ENCODE assay signal across 9 cellular contexts in the genomic region with DNA sequence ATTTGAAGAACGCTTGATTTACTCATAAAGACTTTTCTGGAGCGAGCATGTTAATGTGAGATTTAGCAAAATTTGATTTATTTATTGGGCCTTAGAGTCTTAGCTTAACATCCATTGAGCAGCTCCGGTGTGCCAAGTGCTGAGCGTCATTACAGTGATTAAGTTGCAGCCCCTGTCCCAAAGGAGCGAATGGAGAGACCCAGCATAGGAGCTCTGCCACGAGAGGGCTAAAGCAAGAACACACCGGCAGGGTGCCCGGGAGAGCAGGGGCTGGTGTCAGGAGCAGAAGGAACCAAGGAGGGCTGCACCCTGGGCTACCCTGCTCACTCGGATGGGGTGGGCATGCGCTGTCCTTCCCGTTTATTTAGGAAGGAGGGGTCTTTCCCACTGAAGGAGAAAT. TPM values are rescaled to one million over a fixed set of nuclear protein-coding genes. Genes with fewer than 3 reads are reported as not detected.
A peak's percentile ranks its signal among the peaks of the same experiment; 100 is the strongest.
DNase-seq lines count a peak whose midpoint lies in the region; ATAC-seq and TF ChIP-seq lines count a peak whose summit lies in the region.
"Had no signal": no experiment of that assay in that cellular context is flagged by ENCODE, and none has a peak within 500 bp of the region (broad histone marks: within the 10 kb centered on the region; RNA-seq: fewer than 3 reads in every experiment).

No MANE protein-coding gene starts in this region.

- no peaks in the 10 kb centered on the region for H3K36me3 ChIP-seq in right atrium auricular region

- H3K4me3 Mint-ChIP-seq in activated CD4-positive, alpha-beta T cell treated with anti-CD3 and anti-CD28 coated beads for 36 hours = peak overlapping the region; percentile 97
- peak overlapping the region; percentile 35; the same call in 1 of the 2 replicates for H3K4me3 Mint-ChIP-seq in WTC11
- peak overlapping the region; percentile 73 for H3K4me3 Mint-ChIP-seq in stimulated activated effector memory CD8-positive, alpha-beta T cell treated with anti-CD3 and anti-CD28 coated beads, Interleukin-12 subunit alpha, Interleukin-12 subunit beta, amount 100 ng/mL, for 72 hours

- ATAC-seq in activated CD4-positive, alpha-beta T cell treated with anti-CD3 and anti-CD28 coated beads for 36 hours = no peak
- ATAC-seq in WTC11 = peak; percentile 8
- ATAC-seq in stimulated activated effector memory CD8-positive, alpha-beta T cell treated with anti-CD3 and anti-CD28 coated beads, Interleukin-12 subunit alpha, Interleukin-12 subunit beta, amount 100 ng/mL, for 72 hours = no peak
- ATAC-seq in GM18861 (IDR thresholded peaks at IDR 0.05; ENCODE audit: unreplicated experiment) = no peak

- TF ChIP-seq CTCF in WTC11 (IDR thresholded peaks at IDR 0.05) (no peak), right atrium auricular region (IDR thresholded peaks at IDR 0.05) (no peak)

- peaks cover 46% of the 10 kb centered on the region for H3K36me3 Mint-ChIP-seq in activated CD4-positive, alpha-beta T cell treated with anti-CD3 and anti-CD28 coated beads for 36 hours (ENCODE audit: low read depth)
- H3K36me3 Mint-ChIP-seq in WTC11 = 0 out of 2 replicates have a peak, but pooled peaks cover 4% of the 10 kb centered on the region
- peaks cover 64% of the 10 kb centered on the region for H3K36me3 Mint-ChIP-seq in stimulated activated effector memory CD8-positive, alpha-beta T cell treated with anti-CD3 and anti-CD28 coated beads, Interleukin-12 subunit alpha, Interleukin-12 subunit beta, amount 100 ng/mL, for 72 hours

- POLR2A ChIA-PET in activated CD4-positive, alpha-beta T cell treated with anti-CD3 and anti-CD28 coated beads for 36 hours (lab: Charles Lee) = interaction anchor here (1.0 to 8.3 kb wide), 3 partner anchors 10 to 34 kb away, joined by 4 to 182 read pairs (median 11); no protein-coding TSS in a partner anchor
- POLR2A ChIA-PET in WTC11 (lab: Charles Lee) = no interaction called here

- CTCF ChIA-PET in activated CD4-positive, alpha-beta T cell treated with anti-CD3 and anti-CD28 coated beads for 36 hours (lab: Charles Lee) = interaction anchor here (0.7 to 7.8 kb wide), 6 partner anchors 13 to 105 kb away, joined by 3 to 64 read pairs (median 4); no protein-coding TSS in a partner anchor
- CTCF ChIA-PET in WTC11 (lab: Charles Lee) = no interaction called here

- H3K27me3 Mint-ChIP-seq in activated CD4-positive, alpha-beta T cell treated with anti-CD3 and anti-CD28 coated beads for 36 hours = no peaks in the 10 kb centered on the region
- H3K27me3 Mint-ChIP-seq in WTC11 (ENCODE audit: low read depth) = no peaks in the 10 kb centered on the region

- no peaks in the 10 kb centered on the region for H3K27me3 ChIP-seq in right atrium auricular region

- peak overlapping the region; percentile 93 for H3K27ac Mint-ChIP-seq in activated CD4-positive, alpha-beta T cell treated with anti-CD3 and anti-CD28 coated beads for 36 hours
- H3K27ac Mint-ChIP-seq in WTC11 = peak overlapping the region; percentile 81
- peak overlapping the region; percentile 99 for H3K27ac Mint-ChIP-seq in stimulated activated effector memory CD8-positive, alpha-beta T cell treated with anti-CD3 and anti-CD28 coated beads, Interleukin-12 subunit alpha, Interleukin-12 subunit beta, amount 100 ng/mL, for 72 hours

- DNase-seq in activated CD4-positive, alpha-beta T cell treated with anti-CD3 and anti-CD28 coated beads for 36 hours = peak; percentile 39
- DNase-seq in activated CD4-positive, alpha-beta T cell treated with anti-CD3 and anti-CD28 coated beads, Interleukin-2, amount 50 U/mL, for 4 hours = no peak
- DNase-seq in WTC11 (ENCODE audit: low spot score) (no peak), right atrium auricular region (ENCODE audit: low spot score) (no peak), NCI-H128 (lab: John Stamatoyannopoulos, UW; ENCODE audit: unreplicated experiment) (no peak), DMS 273 (lab: John Stamatoyannopoulos, UW; ENCODE audit: unreplicated experiment) (no peak)
- DNase-seq in stimulated activated effector memory CD8-positive, alpha-beta T cell treated with anti-CD3 and anti-CD28 coated beads, Interleukin-12 subunit alpha, Interleukin-12 subunit beta, amount 100 ng/mL, for 72 hours (ENCODE audit: low spot score in 2 of 2) = no peak
- DNase-seq: SHP77 treated with DMSO at 0.1 percent for 48 hours had no signal

- peak overlapping the region; percentile 67 to 75 for H3K27ac ChIP-seq in right atrium auricular region

- no peaks in the 10 kb centered on the region for H3K9me3 ChIP-seq in right atrium auricular region

- peaks cover 68% of the 10 kb centered on the region for H3K4me1 Mint-ChIP-seq in activated CD4-positive, alpha-beta T cell treated with anti-CD3 and anti-CD28 coated beads for 36 hours
- H3K4me1 Mint-ChIP-seq in WTC11 = peaks cover 33% of the 10 kb centered on the region
- H3K4me1 Mint-ChIP-seq in stimulated activated effector memory CD8-positive, alpha-beta T cell treated with anti-CD3 and anti-CD28 coated beads, Interleukin-12 subunit alpha, Interleukin-12 subunit beta, amount 100 ng/mL, for 72 hours = peaks cover 64% of the 10 kb centered on the region

- peaks cover 0 to 53% of the 10 kb centered on the region in 2 donors for H3K4me1 ChIP-seq in right atrium auricular region

- no peaks in the 10 kb centered on the region for H3K9me3 Mint-ChIP-seq in activated CD4-positive, alpha-beta T cell treated with anti-CD3 and anti-CD28 coated beads for 36 hours (ENCODE audit: low read depth)
- H3K9me3 Mint-ChIP-seq in WTC11 = no peaks in the 10 kb centered on the region
- H3K9me3 Mint-ChIP-seq in stimulated activated effector memory CD8-positive, alpha-beta T cell treated with anti-CD3 and anti-CD28 coated beads, Interleukin-12 subunit alpha, Interleukin-12 subunit beta, amount 100 ng/mL, for 72 hours = no peaks in the 10 kb centered on the region

- H3K4me3 ChIP-seq in right atrium auricular region = no peak overlapping the region

- intact Hi-C loops in activated CD4-positive, alpha-beta T cell treated with anti-CD3 and anti-CD28 coated beads for 36 hours (cut with DNase I, micrococcal nuclease) = loop anchor here (5.0 kb wide), 2 partner anchors 135 to 995 kb away; no protein-coding TSS in a partner anchor

TF ChIP-seq in WTC11, 78 proteins besides CTCF, POLR2A, EP300 and RAD21:
- TF ChIP-seq, protein P1, sequence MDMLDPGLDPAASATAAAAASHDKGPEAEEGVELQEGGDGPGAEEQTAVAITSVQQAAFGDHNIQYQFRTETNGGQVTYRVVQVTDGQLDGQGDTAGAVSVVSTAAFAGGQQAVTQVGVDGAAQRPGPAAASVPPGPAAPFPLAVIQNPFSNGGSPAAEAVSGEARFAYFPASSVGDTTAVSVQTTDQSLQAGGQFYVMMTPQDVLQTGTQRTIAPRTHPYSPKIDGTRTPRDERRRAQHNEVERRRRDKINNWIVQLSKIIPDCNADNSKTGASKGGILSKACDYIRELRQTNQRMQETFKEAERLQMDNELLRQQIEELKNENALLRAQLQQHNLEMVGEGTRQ (CRISPR knock-in tag; IDR thresholded peaks at IDR 0.05) = no peak
- no peak for TF ChIP-seq SP1 (CRISPR knock-in tag; conservative IDR thresholded peaks at IDR 0.05)
- TF ChIP-seq, protein P2, sequence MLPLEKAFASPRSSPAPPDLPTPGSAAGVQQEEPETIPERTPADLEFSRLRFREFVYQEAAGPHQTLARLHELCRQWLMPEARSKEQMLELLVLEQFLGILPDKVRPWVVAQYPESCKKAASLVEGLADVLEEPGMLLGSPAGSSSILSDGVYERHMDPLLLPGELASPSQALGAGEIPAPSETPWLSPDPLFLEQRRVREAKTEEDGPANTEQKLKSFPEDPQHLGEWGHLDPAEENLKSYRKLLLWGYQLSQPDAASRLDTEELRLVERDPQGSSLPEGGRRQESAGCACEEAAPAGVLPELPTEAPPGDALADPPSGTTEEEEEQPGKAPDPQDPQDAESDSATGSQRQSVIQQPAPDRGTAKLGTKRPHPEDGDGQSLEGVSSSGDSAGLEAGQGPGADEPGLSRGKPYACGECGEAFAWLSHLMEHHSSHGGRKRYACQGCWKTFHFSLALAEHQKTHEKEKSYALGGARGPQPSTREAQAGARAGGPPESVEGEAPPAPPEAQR (CRISPR knock-in tag; IDR thresholded peaks at IDR 0.05) = no peak

RNA-seq across cellular contexts. Expression of a gene that starts 50.6 kb away (rescaled TPM):
- 100 to 1,000 TPM; 232 to 281 TPM for total RNA-seq in activated CD4-positive, alpha-beta T cell treated with anti-CD3 and anti-CD28 coated beads for 36 hours
- total RNA-seq in WTC11 (2021) (89.9 to 105 TPM (median 99.9 TPM) in 3 replicates), right atrium auricular region (10 to 100 TPM; 82.2 to 82.9 TPM)

Comparison
In these comparisons a context has a peak if more than half of its experiments do, and no peak if none do; other contexts are left out.
1. H3K4me3 Mint-ChIP-seq: peak in every context shown above with its lines; median percentile 97 in activated CD4-positive, alpha-beta T cell treated with anti-CD3 and anti-CD28 coated beads for 36 hours; 73 in stimulated activated effector memory CD8-positive, alpha-beta T cell treated with anti-CD3 and anti-CD28 coated beads, Interleukin-12 subunit alpha, Interleukin-12 subunit beta, amount 100 ng/mL, for 72 hours; 35 in WTC11.